1 cellular context compared by ENCODE assay signal in genomic region chr10:80171248-80171660, GRCh38.
TF ChIP-seq lines count a peak whose summit lies in the region.

No MANE protein-coding gene starts in this region.

TF ChIP-seq in GM23338, 12 proteins besides CTCF, POLR2A, EP300 and RAD21 (continued from another document):
- TF ChIP-seq REST (IDR thresholded peaks at IDR 0.05; ENCODE audit: unreplicated experiment), result no peak
- no peak for TF ChIP-seq STAT1 (IDR thresholded peaks at IDR 0.05; ENCODE audit: unreplicated experiment)
